Comparison of ENCODE assay signal across 11 cellular contexts in the genomic region with DNA sequence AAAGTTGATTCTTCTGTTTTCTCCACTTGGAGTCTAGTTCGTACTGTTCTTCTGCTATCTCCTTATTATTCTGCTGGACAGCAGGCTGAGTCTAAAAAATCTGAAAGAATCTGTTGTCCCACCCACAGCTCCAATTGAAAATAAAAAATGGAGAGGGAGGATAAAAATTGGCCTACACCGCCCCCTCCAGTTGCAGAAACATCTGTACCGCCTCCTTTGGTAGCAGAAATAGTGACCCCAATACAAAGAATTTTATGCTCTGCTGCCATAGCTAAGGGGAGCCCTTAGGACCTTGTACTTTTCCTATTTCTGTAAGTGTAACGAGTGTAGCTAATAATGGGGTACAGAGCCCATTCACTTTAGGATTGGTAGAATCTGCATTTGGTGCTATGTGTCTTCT. TPM values are rescaled to one million over a fixed set of nuclear protein-coding genes. Genes with fewer than 3 reads are reported as not detected.
DNase-seq lines count a peak whose midpoint lies in the region; ATAC-seq and TF ChIP-seq lines count a peak whose summit lies in the region.
"Had no signal": no experiment of that assay in that cellular context is flagged by ENCODE, and none has a peak within 500 bp of the region (broad histone marks: within the 10 kb centered on the region; RNA-seq: fewer than 3 reads in every experiment).

No MANE protein-coding gene starts in this region.

- peaks cover 31 to 42% (median 37%) of the 10 kb centered on the region in 3 donors for H3K4me1 Mint-ChIP-seq in T-cell

- H3K9ac ChIP-seq in adipocyte (ENCODE audit: low read length) (peak overlapping the region; percentile 26), GM23248 (no peak overlapping the region)

- peaks cover 3% of the 10 kb centered on the region; the same call in 1 of the 2 replicates for H3K4me1 ChIP-seq in HEK293 (ENCODE audit: control insufficient read depth, insufficient read depth, low read length)
- peaks cover 36% of the 10 kb centered on the region for H3K4me1 ChIP-seq in adipocyte (ENCODE audit: control insufficient read depth, insufficient read depth, low read length)
- peaks cover 28% of the 10 kb centered on the region for H3K4me1 ChIP-seq in hepatocyte (ENCODE audit: insufficient read depth)
- H3K4me1 ChIP-seq in GM23248 (ENCODE audit: insufficient read depth) = peaks cover 21% of the 10 kb centered on the region

- peaks cover 28% of the 10 kb centered on the region for H3F3A ChIP-seq in GM23248 (ENCODE audit: insufficient read depth)

- POLR2A ChIA-PET in AG04450 (lab: Yijun Ruan, JAX) (no interaction called here), HEK293 (lab: Yijun Ruan, JAX) (no interaction called here), T-cell (lab: Charles Lee) (no interaction called here)

- H2AFZ ChIP-seq in hepatocyte (no peak overlapping the region), GM23248 (no peak overlapping the region)

- H3K4me2 ChIP-seq in hepatocyte (no peak overlapping the region), GM23248 (ENCODE audit: unreplicated experiment) (no peak overlapping the region)

- H3K36me3 Mint-ChIP-seq in T-cell = no peaks in the 10 kb centered on the region

- WGBS in hepatocyte (ENCODE audit: low lambda C conversion rate, missing lambda C conversion rate) = 83% methylated on average over 4 of the region's 4 CpGs
- 78 to 80% methylated on average over 4 of the region's 4 CpGs for WGBS in GM23248 (ENCODE audit: low coverage in 1 of 2, low lambda C conversion rate in 2 of 2, missing lambda C conversion rate in 2 of 2), 2 experiments

- H3K79me2 ChIP-seq in hepatocyte (no peaks in the 10 kb centered on the region), GM23248 (ENCODE audit: insufficient read depth) (peaks cover 7% of the 10 kb centered on the region)

- in situ Hi-C loops in GM23248 (cut with MboI) = no loop called here

- TF ChIP-seq CTCF in AG04450 (IDR thresholded peaks at IDR 0.05; ENCODE audit: low read depth, low read length) (peak; percentile 33; the same call in 1 of the 2 replicates), HEK293 (tag by site-specific recombination; IDR thresholded peaks at IDR 0.05) (no peak), hepatocyte (IDR thresholded peaks at IDR 0.05; ENCODE audit: poor library complexity) (peak; percentile 6)

- H3K36me3 ChIP-seq in HEK293 (ENCODE audit: control insufficient read depth in 2 of 2, insufficient read depth in 1 of 2, low read length in 2 of 2) = no peaks in the 10 kb centered on the region
- H3K36me3 ChIP-seq in adipocyte (ENCODE audit: control insufficient read depth, insufficient read depth, low read length, severe bottlenecking) = no peaks in the 10 kb centered on the region
- H3K36me3 ChIP-seq in hepatocyte (replicated peaks; ENCODE audit: insufficient read depth, low read depth) = no peaks in the 10 kb centered on the region
- H3K36me3 ChIP-seq in GM23248 (ENCODE audit: low read depth) = no peaks in the 10 kb centered on the region
- no peaks in the 10 kb centered on the region for H3K36me3 ChIP-seq in MG63

- DNase-seq in AG04450 (ENCODE audit: low read depth, low spot score) (no peak), adipocyte (ENCODE audit: low read depth) (no peak), hepatocyte (ENCODE audit: low spot score) (no peak), GM23248 (no peak), T-cell (no peak), MG63 (no peak)
- DNase-seq in stimulated activated CD4-positive, alpha-beta T cell treated with anti-CD3 and anti-CD28 coated beads, Interleukin-1b, Interleukin-23, amount 100 ng/mL, for 48 hours = no peak
- DNase-seq: NCI-H446 treated with DMSO at 0.1 percent for 48 hours, SHP77 had no signal

- no peak for ATAC-seq in T-cell (replicated peaks in 1 of 4)

- H3K9me3 ChIP-seq in AG04450 (ENCODE audit: control insufficient read depth, insufficient read depth, low read length) (peaks cover 8% of the 10 kb centered on the region; the same call in 1 of the 2 replicates), HEK293 (ENCODE audit: control insufficient read depth, insufficient read depth, low read depth, low read length) (no peaks in the 10 kb centered on the region), adipocyte (ENCODE audit: control insufficient read depth, low read length) (no peaks in the 10 kb centered on the region), hepatocyte (ENCODE audit: low read depth) (no peaks in the 10 kb centered on the region), GM23248 (ENCODE audit: low read depth) (no peaks in the 10 kb centered on the region), MG63 (no peaks in the 10 kb centered on the region)

- H3K4me3 Mint-ChIP-seq in T-cell = no peak overlapping the region

- H3K27ac ChIP-seq in AG04450 (ENCODE audit: low read depth, low read length) (no peak overlapping the region), HEK293 (ENCODE audit: extremely low read depth, low read depth, low read length) (no peak overlapping the region), hepatocyte (peak overlapping the region; percentile 29), GM23248 (no peak overlapping the region)
- H3K27ac ChIP-seq: C4-2B had no signal

- H3K4me3 ChIP-seq in AG04450 (ENCODE audit: low read depth, low read length) (no peak overlapping the region), HEK293 (ENCODE audit: low read depth, low read length) (no peak overlapping the region), adipocyte (ENCODE audit: low read length) (no peak overlapping the region), hepatocyte (no peak overlapping the region), GM23248 (no peak overlapping the region), MG63 (no peak overlapping the region)

- peaks cover 0 to 11% (median 3%) of the 10 kb centered on the region in 3 donors for H3K9me3 Mint-ChIP-seq in T-cell

- H3K9me2 ChIP-seq in hepatocyte (replicated peaks; ENCODE audit: insufficient read depth) (no peaks in the 10 kb centered on the region), GM23248 (ENCODE audit: insufficient read depth) (no peaks in the 10 kb centered on the region)

- CTCF ChIA-PET in AG04450 (lab: Charles Lee) (interaction anchor here (0.8 to 1.9 kb wide), 7 partner anchors 13 to 85 kb away, joined by 3 to 7 read pairs (median 3); no protein-coding TSS in a partner anchor), HEK293 (lab: Yijun Ruan, JAX) (interaction anchor here (0.7 to 1.5 kb wide), 4 partner anchors 11 to 85 kb away, joined by 3 to 6 read pairs (median 4); no protein-coding TSS in a partner anchor), T-cell (lab: Charles Lee) (no interaction called here)

- H3K27me3 ChIP-seq in AG04450 (ENCODE audit: control insufficient read depth, insufficient read depth, low read length) (no peaks in the 10 kb centered on the region), adipocyte (replicated peaks; ENCODE audit: control insufficient read depth, insufficient read depth, low read length) (peaks cover 11% of the 10 kb centered on the region), hepatocyte (peaks cover 14% of the 10 kb centered on the region), GM23248 (replicated peaks; ENCODE audit: insufficient read depth) (no peaks in the 10 kb centered on the region), MG63 (no peaks in the 10 kb centered on the region)

- H3K27me3 Mint-ChIP-seq in T-cell = peaks cover 0 to 2% of the 10 kb centered on the region in 2 donors

- H4K20me1 ChIP-seq in hepatocyte (ENCODE audit: insufficient read depth, poor library complexity, severe bottlenecking) (no peaks in the 10 kb centered on the region), GM23248 (ENCODE audit: insufficient read depth) (no peaks in the 10 kb centered on the region)

- H3K27ac Mint-ChIP-seq in T-cell = no peak overlapping the region

TF ChIP-seq in HEK293, 187 proteins besides CTCF, POLR2A, EP300 and RAD21:
- TF ChIP-seq ZNF654 (tag by site-specific recombination; IDR thresholded peaks at IDR 0.05; ENCODE audit: low read depth) = peak; percentile 18
- TF ChIP-seq, protein P1, sequence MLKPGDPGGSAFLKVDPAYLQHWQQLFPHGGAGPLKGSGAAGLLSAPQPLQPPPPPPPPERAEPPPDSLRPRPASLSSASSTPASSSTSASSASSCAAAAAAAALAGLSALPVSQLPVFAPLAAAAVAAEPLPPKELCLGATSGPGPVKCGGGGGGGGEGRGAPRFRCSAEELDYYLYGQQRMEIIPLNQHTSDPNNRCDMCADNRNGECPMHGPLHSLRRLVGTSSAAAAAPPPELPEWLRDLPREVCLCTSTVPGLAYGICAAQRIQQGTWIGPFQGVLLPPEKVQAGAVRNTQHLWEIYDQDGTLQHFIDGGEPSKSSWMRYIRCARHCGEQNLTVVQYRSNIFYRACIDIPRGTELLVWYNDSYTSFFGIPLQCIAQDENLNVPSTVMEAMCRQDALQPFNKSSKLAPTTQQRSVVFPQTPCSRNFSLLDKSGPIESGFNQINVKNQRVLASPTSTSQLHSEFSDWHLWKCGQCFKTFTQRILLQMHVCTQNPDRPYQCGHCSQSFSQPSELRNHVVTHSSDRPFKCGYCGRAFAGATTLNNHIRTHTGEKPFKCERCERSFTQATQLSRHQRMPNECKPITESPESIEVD (tag by site-specific recombination; IDR thresholded peaks at IDR 0.05) = no peak
TF ChIP-seq in HEK293: peak in this region for 1.

RNA-seq across cellular contexts. Expression of a gene that starts 4.9 kb away (rescaled TPM):
- polyA plus RNA-seq in AG04450 (2011; rRNA removed) (579 and 685 TPM in 2 replicates), hepatocyte (149 and 161 TPM in 2 replicates), GM23248 (2016; fragmentation: Nextera tagmentation; extraction: Ambion mirVana) (844 and 887 TPM in 2 replicates)
- polyA minus RNA-seq in AG04450 (2011; rRNA and poly(A)+ RNA removed) = 267 and 279 TPM in 2 replicates
- total RNA-seq in hepatocyte (99.5 and 121 TPM in 2 replicates), T-cell (10 to 100 TPM; 76.7 to 90.4 (median 79.9) TPM)
- 150 and 162 TPM in 2 replicates for total RNA-seq in GM23248 (2014; rRNA removed; shearing (Covaris generic))
- 146 TPM in 2 replicates for total RNA-seq in MG63 (2014; rRNA removed; shearing (Covaris generic); ENCODE audit: low replicate concordance)

Comparison
In these comparisons a context has a peak if more than half of its experiments do, and no peak if none do; other contexts are left out.
1. CTCF ChIA-PET loops: an anchor here in AG04450 (0.8 to 1.9 kb wide) and HEK293 (0.7 to 1.5 kb wide); none called in T-cell.